In genomic region chr6:12545837-12546658, GRCh38 we compare ENCODE assay signal across 13 cellular contexts.
DNase-seq lines count a peak whose midpoint lies in the region; FAIRE-seq lines count a peak whose summit lies in the region.
"Had no signal": no experiment of that assay in that cellular context is flagged by ENCODE, and none has a peak within 500 bp of the region (broad histone marks: within the 10 kb centered on the region; RNA-seq: fewer than 3 reads in every experiment).

No MANE protein-coding gene starts in this region.

- FAIRE-seq in GM19239 (lab: Jason Lieb, UNC): no peak

- DNase-seq in A172 (ENCODE audit: low spot score): peak; percentile 95
- peak; percentile 80 for DNase-seq in HS-5 (ENCODE audit: low read depth)
- DNase-seq in astrocyte of the hippocampus (ENCODE audit: low read depth, low spot score): peak; percentile 88
- peak; percentile 69 for DNase-seq in iris pigment epithelial cell (ENCODE audit: low read depth)
- DNase-seq in GM19239 (ENCODE audit: insufficient read length, low spot score): no peak
- DNase-seq in activated gamma-delta T cell (lab: John Stamatoyannopoulos, UW): no peak
- no peak for DNase-seq in stimulated activated CD8-positive, alpha-beta memory T cell treated with anti-CD3 and anti-CD28 coated beads, Interleukin-4, amount 100 ng/mL, for 48 hours
- DNase-seq in COLO829 (ENCODE audit: low spot score): no peak
- DNase-seq: activated CD8-positive, alpha-beta memory T cell treated with anti-CD3 and anti-CD28 coated beads, Interleukin-2, amount 10 ng/mL, durations not matched to agents 7 days and 5 days; AML-193; caudate nucleus; NCI-H524; stimulated activated CD4-positive, alpha-beta T cell treated with anti-CD3 and anti-CD28 coated beads, Interleukin-4, amount 100 ng/mL, for 4 hours had no signal

Comparison
In these comparisons a context has a peak if more than half of its experiments do, and no peak if none do; other contexts are left out.
1. DNase-seq: peak in A172 (single experiment), HS-5 (single experiment), astrocyte of the hippocampus (single experiment) and iris pigment epithelial cell (single experiment); none in GM19239 (single experiment), activated gamma-delta T cell (single experiment), stimulated activated CD8-positive, alpha-beta memory T cell treated with anti-CD3 and anti-CD28 coated beads, Interleukin-4, amount 100 ng/mL, for 48 hours (single experiment) and COLO829 (single experiment).